In genomic region chr14:92793709-92794546, GRCh38 we compare ENCODE assay signal across 8 cellular contexts. TPM values are rescaled to one million over a fixed set of nuclear protein-coding genes. Genes with fewer than 3 reads are reported as not detected.
DNase-seq lines count a peak whose midpoint lies in the region; ATAC-seq and TF ChIP-seq lines count a peak whose summit lies in the region.

GOLGA5 (plus strand) TSS chr14:92794305; CDS start chr14:92797438, 3,133 bp downstream.

- peak; percentile 99 for DNase-seq in NCI-H1092 treated with DMSO at 0.1 percent for 48 hours (lab: John Stamatoyannopoulos, UW)
- peak; percentile 86 for DNase-seq in SKM-1 (lab: John Stamatoyannopoulos, UW; ENCODE audit: unreplicated experiment)
- peak; percentile 99 for DNase-seq in activated naive CD4-positive, alpha-beta T cell treated with anti-CD3 and anti-CD28 coated beads, Interleukin-2, amount 50 U/mL, for 72 hours (ENCODE audit: low spot score in 2 of 2)
- DNase-seq in globus pallidus (ENCODE audit: low spot score): peak; percentile 98
- peak; percentile 69 to 100 (median 97) for DNase-seq in nucleus accumbens (lab: John Stamatoyannopoulos, UW)
- peak; percentile 98 for DNase-seq in suprapubic skin (ENCODE audit: low spot score in 2 of 2)

- peak in 1 of 2 donors; percentile 74 for TF ChIP-seq POLR2A in suprapubic skin (IDR thresholded peaks at IDR 0.05)

- H3K27ac Mint-ChIP-seq in activated naive CD4-positive, alpha-beta T cell treated with anti-CD3 and anti-CD28 coated beads, Interleukin-2, amount 50 U/mL, for 72 hours: peak within 1 kb of the TSS; percentile 95 to 98

- H3K27me3 ChIP-seq in suprapubic skin: no peaks in the 10 kb centered on the region

- no peak for TF ChIP-seq EP300 in suprapubic skin (IDR thresholded peaks at IDR 0.05)

- H3K9me3 Mint-ChIP-seq in activated naive CD4-positive, alpha-beta T cell treated with anti-CD3 and anti-CD28 coated beads, Interleukin-2, amount 50 U/mL, for 72 hours: peaks cover 26% of the 10 kb centered on the region in 2 donors

- H3K4me1 ChIP-seq in suprapubic skin: peaks cover 28% of the 10 kb centered on the region

- H3K36me3 ChIP-seq in suprapubic skin: peaks cover 15% of the 10 kb centered on the region

- no peak for TF ChIP-seq CTCF in suprapubic skin (IDR thresholded peaks at IDR 0.05)

- H3K36me3 Mint-ChIP-seq in activated naive CD4-positive, alpha-beta T cell treated with anti-CD3 and anti-CD28 coated beads, Interleukin-2, amount 50 U/mL, for 72 hours: peaks cover 38 to 43% of the 10 kb centered on the region in 2 donors

- peak; percentile 97 for ATAC-seq in HG02610 (IDR thresholded peaks at IDR 0.05; ENCODE audit: unreplicated experiment)
- peak; percentile 96 to 97 for ATAC-seq in activated naive CD4-positive, alpha-beta T cell treated with anti-CD3 and anti-CD28 coated beads, Interleukin-2, amount 50 U/mL, for 72 hours

- H3K4me3 ChIP-seq in GM08714 (ENCODE audit: low read length): peak within 1 kb of the TSS; percentile 98
- H3K4me3 ChIP-seq in suprapubic skin: peak within 1 kb of the TSS; percentile 65

- H3K27ac ChIP-seq in suprapubic skin: peak within 1 kb of the TSS; percentile 80

- WGBS in suprapubic skin: 3% methylated on average over 20 of the region's 71 CpGs

- H3K9me3 ChIP-seq in suprapubic skin: peaks cover 8% of the 10 kb centered on the region

RNA-seq across cellular contexts. Expression of gene GOLGA5, which starts in this region (rescaled TPM):
- total RNA-seq in activated naive CD4-positive, alpha-beta T cell treated with anti-CD3 and anti-CD28 coated beads, Interleukin-2, amount 50 U/mL, for 72 hours: 10 to 100 TPM; 13.5 to 17.6 TPM
- 10 to 100 TPM; 26.2 to 35.3 (median 30.8) TPM for total RNA-seq in suprapubic skin

Comparison
In these comparisons a context has a peak if more than half of its experiments do, and no peak if none do; other contexts are left out.
1. Peak in every context shown above with its lines: DNase-seq, ATAC-seq, H3K4me3 ChIP-seq and H3K27ac ChIP-seq.